In genomic region chr14:104353221-104353920, GRCh38 we compare ENCODE assay signal across 25 cellular contexts.
DNase-seq lines count a peak whose midpoint lies in the region; ATAC-seq and TF ChIP-seq lines count a peak whose summit lies in the region.
"Had no signal": no experiment of that assay in that cellular context is flagged by ENCODE, and none has a peak within 500 bp of the region (broad histone marks: within the 10 kb centered on the region; RNA-seq: fewer than 3 reads in every experiment).

No MANE protein-coding gene starts in this region.

- POLR2A ChIA-PET in activated naive CD8-positive, alpha-beta T cell treated with anti-CD3 and anti-CD28 coated beads, Interleukin-2, amount 10 ng/mL, durations not matched to agents 7 days and 5 days (lab: Charles Lee): no interaction called here

- H3K79me2 ChIP-seq in neural progenitor cell (ENCODE audit: low read depth): no peaks in the 10 kb centered on the region

- WGBS in upper lobe of left lung, 2 donors: 82 to 88% methylated on average over 12 to 14 of the region's 14 CpGs

- no peak overlapping the region for H3K4me2 ChIP-seq in neural progenitor cell

- peaks cover 1% of the 10 kb centered on the region for H3K27me3 Mint-ChIP-seq in activated naive CD8-positive, alpha-beta T cell treated with anti-CD3 and anti-CD28 coated beads, Interleukin-2, amount 10 ng/mL, durations not matched to agents 7 days and 5 days
- no peaks in the 10 kb centered on the region for H3K27me3 Mint-ChIP-seq in activated naive CD8-positive, alpha-beta T cell treated with anti-CD3 and anti-CD28 coated beads for 36 hours
- H3K27me3 Mint-ChIP-seq in neural progenitor cell (ENCODE audit: insufficient read depth, low read depth): no peaks in the 10 kb centered on the region
- H3K27me3 Mint-ChIP-seq: activated CD4-positive, alpha-beta T cell treated with anti-CD3 and anti-CD28 coated beads, Interleukin-2, amount 10 ng/mL, durations not matched to agents 24 days and 14 days had no signal

- H3K4me3 Mint-ChIP-seq in activated naive CD8-positive, alpha-beta T cell treated with anti-CD3 and anti-CD28 coated beads, Interleukin-2, amount 10 ng/mL, durations not matched to agents 7 days and 5 days: no peak overlapping the region
- H3K4me3 Mint-ChIP-seq in activated naive CD8-positive, alpha-beta T cell treated with anti-CD3 and anti-CD28 coated beads for 36 hours: no peak overlapping the region
- no peak overlapping the region for H3K4me3 Mint-ChIP-seq in neural progenitor cell
- H3K4me3 Mint-ChIP-seq: activated CD4-positive, alpha-beta T cell treated with anti-CD3 and anti-CD28 coated beads, Interleukin-2, amount 10 ng/mL, durations not matched to agents 24 days and 14 days; stimulated activated effector memory CD8-positive, alpha-beta T cell treated with anti-CD3 and anti-CD28 coated beads, Interleukin-12 subunit alpha, Interleukin-12 subunit beta, amount 100 ng/mL, for 72 hours had no signal

- TF ChIP-seq CTCF in dorsolateral prefrontal cortex (IDR thresholded peaks at IDR 0.05 in 54 of 56, conservative IDR thresholded peaks at IDR 0.05 in 2 of 56; ENCODE audit: low read depth in 1 of 56, partially characterized antibody in 56 of 56) (no peak), neural progenitor cell (IDR thresholded peaks at IDR 0.05) (no peak), upper lobe of left lung (IDR thresholded peaks at IDR 0.05) (no peak)

- intact Hi-C loops in dorsolateral prefrontal cortex (cut with DNase I): loop anchor here in 1 of 2 donors (10.0 kb wide), 1 partner anchor 281 kb away; no protein-coding TSS in a partner anchor

- TF ChIP-seq POLR2A in upper lobe of left lung (IDR thresholded peaks at IDR 0.05): no peak

- peak; percentile 15 for DNase-seq in activated naive CD8-positive, alpha-beta T cell treated with anti-CD3 and anti-CD28 coated beads, Interleukin-2, amount 10 ng/mL, durations not matched to agents 7 days and 5 days
- no peak for DNase-seq in activated naive CD8-positive, alpha-beta T cell treated with anti-CD3 and anti-CD28 coated beads for 36 hours
- DNase-seq in dorsolateral prefrontal cortex: peak in 7 of 10 donors; percentile 2 to 34 (median 14)
- no peak for DNase-seq in neural progenitor cell (ENCODE audit: low spot score)
- peak; percentile 18 to 42 for DNase-seq in upper lobe of left lung
- DNase-seq in inferior parietal cortex (ENCODE audit: extremely low spot score): no peak
- DNase-seq: activated CD4-positive, alpha-beta T cell treated with anti-CD3 and anti-CD28 coated beads, Interleukin-2, amount 10 ng/mL, durations not matched to agents 24 days and 14 days; activated naive CD4-positive, alpha-beta T cell treated with Interleukin-2 at 50 U/mL for 16 hours; amygdala; Calu3; colonic mucosa; DND-41; NCI-H187 treated with DMSO at 0.1 percent for 48 hours; NCI-H2227 treated with DMSO at 0.1 percent for 48 hours; NCI-H69; stimulated activated CD4-positive, alpha-beta T cell treated with anti-CD3 and anti-CD28 coated beads, Interleukin-2, amount 100 ng/mL, for 48 hours; T-helper 2 cell had no signal

- H3K9me3 ChIP-seq in neural progenitor cell (ENCODE audit: low read depth) (no peaks in the 10 kb centered on the region), upper lobe of left lung (peaks cover 0 to 9% (median 0%) of the 10 kb centered on the region in 4 donors)
- H3K9me3 ChIP-seq: colonic mucosa, neutrophil had no signal

- no peaks in the 10 kb centered on the region for H3K36me3 Mint-ChIP-seq in activated naive CD8-positive, alpha-beta T cell treated with anti-CD3 and anti-CD28 coated beads, Interleukin-2, amount 10 ng/mL, durations not matched to agents 7 days and 5 days
- H3K36me3 Mint-ChIP-seq in activated naive CD8-positive, alpha-beta T cell treated with anti-CD3 and anti-CD28 coated beads for 36 hours: no peaks in the 10 kb centered on the region
- no peaks in the 10 kb centered on the region for H3K36me3 Mint-ChIP-seq in neural progenitor cell
- H3K36me3 Mint-ChIP-seq: stimulated activated effector memory CD8-positive, alpha-beta T cell treated with anti-CD3 and anti-CD28 coated beads, Interleukin-12 subunit alpha, Interleukin-12 subunit beta, amount 100 ng/mL, for 72 hours had no signal

- H3K27me3 ChIP-seq in dorsolateral prefrontal cortex: peaks cover 0 to 12% (median 0%) of the 10 kb centered on the region in 45 donors
- H3K27me3 ChIP-seq in neural progenitor cell: no peaks in the 10 kb centered on the region
- H3K27me3 ChIP-seq in upper lobe of left lung: no peaks in the 10 kb centered on the region
- H3K27me3 ChIP-seq: colonic mucosa, neutrophil had no signal

- H3K27ac Mint-ChIP-seq in activated naive CD8-positive, alpha-beta T cell treated with anti-CD3 and anti-CD28 coated beads, Interleukin-2, amount 10 ng/mL, durations not matched to agents 7 days and 5 days: no peak overlapping the region
- H3K27ac Mint-ChIP-seq in activated naive CD8-positive, alpha-beta T cell treated with anti-CD3 and anti-CD28 coated beads for 36 hours: no peak overlapping the region
- H3K27ac Mint-ChIP-seq in neural progenitor cell: peak overlapping the region; percentile 50
- H3K27ac Mint-ChIP-seq: activated CD4-positive, alpha-beta T cell treated with anti-CD3 and anti-CD28 coated beads, Interleukin-2, amount 10 ng/mL, durations not matched to agents 24 days and 14 days; stimulated activated effector memory CD8-positive, alpha-beta T cell treated with anti-CD3 and anti-CD28 coated beads, Interleukin-12 subunit alpha, Interleukin-12 subunit beta, amount 100 ng/mL, for 72 hours had no signal

- H4K20me1 ChIP-seq in neural progenitor cell (ENCODE audit: low read depth): no peaks in the 10 kb centered on the region

- H3K4me1 ChIP-seq in neural progenitor cell (no peaks in the 10 kb centered on the region), upper lobe of left lung (peaks cover 0 to 6% (median 3%) of the 10 kb centered on the region in 4 donors)
- H3K4me1 ChIP-seq: breast epithelium, colonic mucosa had no signal

- H3K27ac ChIP-seq in dorsolateral prefrontal cortex (no peak overlapping the region), neural progenitor cell (no peak overlapping the region), upper lobe of left lung (peak overlapping the region in 1 of 4 donors; percentile 73)
- H3K27ac ChIP-seq: C4-2B, colonic mucosa, neutrophil, SK-N-MC had no signal

- ATAC-seq in activated naive CD8-positive, alpha-beta T cell treated with anti-CD3 and anti-CD28 coated beads, Interleukin-2, amount 10 ng/mL, durations not matched to agents 7 days and 5 days (ENCODE audit: low read depth): no peak
- ATAC-seq in upper lobe of left lung (ENCODE audit: low FRiP score in 2 of 2) (no peak), HG02642 (IDR thresholded peaks at IDR 0.05; ENCODE audit: poor library complexity, unreplicated experiment) (no peak), HG03045 (IDR thresholded peaks at IDR 0.05; ENCODE audit: unreplicated experiment) (no peak)
- ATAC-seq: stimulated activated effector memory CD8-positive, alpha-beta T cell treated with anti-CD3 and anti-CD28 coated beads, Interleukin-12 subunit alpha, Interleukin-12 subunit beta, amount 100 ng/mL, for 72 hours had no signal

- H3K9me3 Mint-ChIP-seq in activated naive CD8-positive, alpha-beta T cell treated with anti-CD3 and anti-CD28 coated beads, Interleukin-2, amount 10 ng/mL, durations not matched to agents 7 days and 5 days: no peaks in the 10 kb centered on the region
- no peaks in the 10 kb centered on the region for H3K9me3 Mint-ChIP-seq in activated naive CD8-positive, alpha-beta T cell treated with anti-CD3 and anti-CD28 coated beads for 36 hours
- H3K9me3 Mint-ChIP-seq in neural progenitor cell: no peaks in the 10 kb centered on the region
- H3K9me3 Mint-ChIP-seq: activated CD4-positive, alpha-beta T cell treated with anti-CD3 and anti-CD28 coated beads, Interleukin-2, amount 10 ng/mL, durations not matched to agents 24 days and 14 days had no signal

- H3K4me3 ChIP-seq in dorsolateral prefrontal cortex (no peak overlapping the region), neural progenitor cell (no peak overlapping the region), upper lobe of left lung (no peak overlapping the region)
- H3K4me3 ChIP-seq: breast epithelium, colonic mucosa, SK-N-MC had no signal

- no peak overlapping the region for H3K9ac ChIP-seq in neural progenitor cell

- no peak for TF ChIP-seq EP300 in upper lobe of left lung (IDR thresholded peaks at IDR 0.05)

- H2AFZ ChIP-seq in neural progenitor cell (replicated peaks): no peak overlapping the region

- H3K36me3 ChIP-seq in neural progenitor cell (no peaks in the 10 kb centered on the region), upper lobe of left lung (no peaks in the 10 kb centered on the region)
- H3K36me3 ChIP-seq: breast epithelium, colonic mucosa, neutrophil had no signal

- H3F3A ChIP-seq in neural progenitor cell (ENCODE audit: low read depth): no peaks in the 10 kb centered on the region

- no peaks in the 10 kb centered on the region for H3K4me1 Mint-ChIP-seq in activated naive CD8-positive, alpha-beta T cell treated with anti-CD3 and anti-CD28 coated beads, Interleukin-2, amount 10 ng/mL, durations not matched to agents 7 days and 5 days
- H3K4me1 Mint-ChIP-seq in activated naive CD8-positive, alpha-beta T cell treated with anti-CD3 and anti-CD28 coated beads for 36 hours: peaks cover 5% of the 10 kb centered on the region
- H3K4me1 Mint-ChIP-seq in neural progenitor cell: peaks cover 14% of the 10 kb centered on the region
- H3K4me1 Mint-ChIP-seq: activated CD4-positive, alpha-beta T cell treated with anti-CD3 and anti-CD28 coated beads, Interleukin-2, amount 10 ng/mL, durations not matched to agents 24 days and 14 days; IgD-negative memory B cell; stimulated activated effector memory CD8-positive, alpha-beta T cell treated with anti-CD3 and anti-CD28 coated beads, Interleukin-12 subunit alpha, Interleukin-12 subunit beta, amount 100 ng/mL, for 72 hours had no signal

Comparison
In these comparisons a context has a peak if more than half of its experiments do, and no peak if none do; other contexts are left out.
1. DNase-seq: peak in activated naive CD8-positive, alpha-beta T cell treated with anti-CD3 and anti-CD28 coated beads, Interleukin-2, amount 10 ng/mL, durations not matched to agents 7 days and 5 days (single experiment), dorsolateral prefrontal cortex (7 of 10) and upper lobe of left lung (2 of 2); none in activated naive CD8-positive, alpha-beta T cell treated with anti-CD3 and anti-CD28 coated beads for 36 hours (single experiment), neural progenitor cell (single experiment) and inferior parietal cortex (single experiment).